7 cellular contexts compared by ENCODE assay signal in genomic region chr5:121299153-121299552, GRCh38.
"Had no signal": no experiment of that assay in that cellular context is flagged by ENCODE, and none has a peak within 500 bp of the region (broad histone marks: within the 10 kb centered on the region; RNA-seq: fewer than 3 reads in every experiment).

No MANE protein-coding gene starts in this region.

- FAIRE-seq: H1, H54, HepG2 had no signal

- H3K27ac ChIP-seq: GM23248, HL-60 had no signal

- DNase-seq: GM23248, H9, HCEC 1CT had no signal

- H3K4me3 ChIP-seq: GM23248 had no signal

- H3K9ac ChIP-seq: GM23248 had no signal

- ATAC-seq: HepG2 had no signal

- H2AFZ ChIP-seq: GM23248 had no signal
